Comparison of ENCODE assay signal across 22 cellular contexts in the genomic region with DNA sequence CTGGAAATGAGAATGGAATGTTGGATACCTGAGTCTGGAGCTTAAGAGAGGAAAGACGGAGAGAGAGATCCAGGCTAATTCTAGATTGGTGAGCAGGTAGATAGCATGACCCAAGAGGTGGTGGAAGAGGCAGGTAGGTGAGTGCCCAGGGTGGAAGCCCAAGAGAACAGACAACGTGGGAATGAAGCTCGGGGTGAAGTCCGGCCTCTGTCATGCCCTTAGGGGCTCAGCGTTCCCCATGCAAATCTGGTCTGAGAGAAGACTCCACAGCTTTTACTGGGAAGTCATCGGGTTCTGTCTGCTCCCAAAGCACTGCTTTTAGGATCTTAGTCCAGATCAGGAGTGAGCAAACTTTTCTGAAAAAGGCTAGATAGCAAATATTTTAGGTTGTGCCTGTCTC. TPM values are rescaled to one million over a fixed set of nuclear protein-coding genes. Genes with fewer than 3 reads are reported as not detected.
A peak's percentile ranks its signal among the peaks of the same experiment; 100 is the strongest.
DNase-seq lines count a peak whose midpoint lies in the region; ATAC-seq, FAIRE-seq and TF ChIP-seq lines count a peak whose summit lies in the region.
"Had no signal": no experiment of that assay in that cellular context is flagged by ENCODE, and none has a peak within 500 bp of the region (broad histone marks: within the 10 kb centered on the region; RNA-seq: fewer than 3 reads in every experiment).

No MANE protein-coding gene starts in this region.

- no peaks in the 10 kb centered on the region for H3K27me3 ChIP-seq in Loucy (ENCODE audit: insufficient read depth, low read length, poor library complexity, severe bottlenecking)
- H3K27me3 ChIP-seq in GM12878 (replicated peaks in 1 of 2; ENCODE audit: control insufficient read depth in 2 of 2, insufficient read depth in 2 of 2, low read length in 1 of 2): no peaks in the 10 kb centered on the region
- H3K27me3 ChIP-seq: adrenal gland, MG63, neutrophil, SJCRH30 had no signal

- no peak for DNase-seq in activated T-cell treated with anti-CD3 and anti-CD28 coated beads, Interleukin-2, amount 50 U/mL, for 24 hours
- DNase-seq in activated T-cell treated with anti-CD3 and anti-CD28 coated beads, Interleukin-2, amount 50 U/mL, for 4 hours: no peak
- DNase-seq in GM12878 (ENCODE audit: low read depth, low spot score) (no peak), progenitor cell of endocrine pancreas (ENCODE audit: low spot score, unreplicated experiment) (no peak), SKM-1 treated with dmso at 0.1 percent for 144 hours (lab: John Stamatoyannopoulos, UW; ENCODE audit: unreplicated experiment) (no peak)
- DNase-seq: activated CD4-positive, CD25-positive, alpha-beta regulatory T cell treated with anti-CD3 and anti-CD28 coated beads, Interleukin-2, amount 50 U/mL, for 72 hours; activated T-cell treated with anti-CD3 and anti-CD28 coated beads, Interleukin-2, amount 50 U/mL, for 1 hour; cerebellar nuclear complex; kidney; MG63; NCI-H187; NCI-H446; retina; SJCRH30; stimulated activated naive CD4-positive, alpha-beta T cell had no signal

- H3K4me3 ChIP-seq in Loucy (ENCODE audit: low read length, poor library complexity, severe bottlenecking): peak overlapping the region; percentile 59
- peak overlapping the region; percentile 27 for H3K4me3 ChIP-seq in GM12878
- H3K4me3 ChIP-seq: adrenal gland, MG63, SJCRH30 had no signal

- no peaks in the 10 kb centered on the region for H3K9me3 Mint-ChIP-seq in activated T-cell treated with anti-CD3 and anti-CD28 coated beads, Interleukin-2, amount 50 U/mL, for 24 hours
- no peaks in the 10 kb centered on the region for H3K9me3 Mint-ChIP-seq in activated T-cell treated with anti-CD3 and anti-CD28 coated beads, Interleukin-2, amount 50 U/mL, for 4 hours
- H3K9me3 Mint-ChIP-seq in progenitor cell of endocrine pancreas (ENCODE audit: low read depth): no peaks in the 10 kb centered on the region

- H3K4me1 ChIP-seq in Loucy (ENCODE audit: insufficient read depth, low read length, poor library complexity, severe bottlenecking) (peaks cover 24% of the 10 kb centered on the region), GM12878 (ENCODE audit: control insufficient read depth, insufficient read depth, low read length) (peaks cover 14% of the 10 kb centered on the region)

- TF ChIP-seq RAD21 in GM12878 (IDR thresholded peaks at IDR 0.05; ENCODE audit: insufficient read depth, low read depth, low read length): no peak

- SMC1A ChIA-PET in GM12878 (lab: Charles Lee; ENCODE audit: uncharacterized antibody, unreplicated experiment): interaction anchor here (1.0 to 1.6 kb wide), 4 partner anchors 22 to 77 kb away, joined by 3 to 8 read pairs (median 4); no protein-coding TSS in a partner anchor

- H3K4me2 ChIP-seq in Loucy (ENCODE audit: low read depth, low read length, poor library complexity, severe bottlenecking): peak overlapping the region; percentile 63
- peak overlapping the region; percentile 52 for H3K4me2 ChIP-seq in GM12878 (ENCODE audit: control insufficient read depth, insufficient read depth)

- no peak for TF ChIP-seq POLR2A in GM12878 (IDR thresholded peaks at IDR 0.05; ENCODE audit: low read depth, low read length)

- H3K4me3 Mint-ChIP-seq in activated T-cell treated with anti-CD3 and anti-CD28 coated beads, Interleukin-2, amount 50 U/mL, for 24 hours: no peak overlapping the region
- no peak overlapping the region for H3K4me3 Mint-ChIP-seq in activated T-cell treated with anti-CD3 and anti-CD28 coated beads, Interleukin-2, amount 50 U/mL, for 4 hours
- peak overlapping the region; percentile 3 for H3K4me3 Mint-ChIP-seq in progenitor cell of endocrine pancreas (ENCODE audit: low read depth)

- peaks cover 70% of the 10 kb centered on the region for H3K36me3 Mint-ChIP-seq in activated T-cell treated with anti-CD3 and anti-CD28 coated beads, Interleukin-2, amount 50 U/mL, for 24 hours (ENCODE audit: low read depth)
- H3K36me3 Mint-ChIP-seq in activated T-cell treated with anti-CD3 and anti-CD28 coated beads, Interleukin-2, amount 50 U/mL, for 4 hours (ENCODE audit: insufficient read depth): peaks cover 35% of the 10 kb centered on the region
- H3K36me3 Mint-ChIP-seq in progenitor cell of endocrine pancreas (ENCODE audit: insufficient read depth): peaks cover 19% of the 10 kb centered on the region

- no peak for FAIRE-seq in GM12878 (lab: Jason Lieb, UNC)
- FAIRE-seq: kidney had no signal

- no peak overlapping the region for H3K27ac ChIP-seq in GM12878 (ENCODE audit: control insufficient read depth, insufficient read depth)
- H3K27ac ChIP-seq: adrenal gland, neutrophil, SJCRH30 had no signal

- TSS peak; percentile 38 for BruUV-seq in GM12878 (replicated peaks; lab: Mats Ljungman, UMichigan)

- in situ Hi-C loops in GM12878 (cut with MboI): loop anchor here (5.0 kb wide), 1 partner anchor 77 kb away; no protein-coding TSS in a partner anchor

- POLR2A ChIA-PET in GM12878 (lab: Charles Lee): interaction anchor here (1.0 to 2.3 kb wide), 6 partner anchors 8 to 93 kb away, joined by 3 to 11 read pairs (median 3); partner anchors contain the start of gene ATP5F1E

- TF ChIP-seq EP300 in GM12878 (IDR thresholded peaks at IDR 0.05; ENCODE audit: borderline replicate concordance in 1 of 2, control insufficient read depth in 1 of 2, low read depth in 2 of 2, low read length in 2 of 2): no peak

- H3K27me3 Mint-ChIP-seq in activated T-cell treated with anti-CD3 and anti-CD28 coated beads, Interleukin-2, amount 50 U/mL, for 24 hours: no peaks in the 10 kb centered on the region
- no peaks in the 10 kb centered on the region for H3K27me3 Mint-ChIP-seq in activated T-cell treated with anti-CD3 and anti-CD28 coated beads, Interleukin-2, amount 50 U/mL, for 4 hours (ENCODE audit: low read depth)
- no peaks in the 10 kb centered on the region for H3K27me3 Mint-ChIP-seq in progenitor cell of endocrine pancreas

- H3K4me1 Mint-ChIP-seq in activated T-cell treated with anti-CD3 and anti-CD28 coated beads, Interleukin-2, amount 50 U/mL, for 24 hours (ENCODE audit: low read depth): peaks cover 51% of the 10 kb centered on the region
- peaks cover 40% of the 10 kb centered on the region for H3K4me1 Mint-ChIP-seq in activated T-cell treated with anti-CD3 and anti-CD28 coated beads, Interleukin-2, amount 50 U/mL, for 4 hours (ENCODE audit: low read depth)
- H3K4me1 Mint-ChIP-seq in progenitor cell of endocrine pancreas (ENCODE audit: low read depth): peaks cover 35% of the 10 kb centered on the region

- H3K9ac ChIP-seq in Loucy (ENCODE audit: low read depth, low read length, poor library complexity, severe bottlenecking) (peak overlapping the region; percentile 14), GM12878 (ENCODE audit: control insufficient read depth, insufficient read depth, low read length) (no peak overlapping the region)

- intact Hi-C loops in GM12878 (cut with micrococcal nuclease; ENCODE audit: unreplicated experiment): loop anchor here (2.0 to 10.0 kb wide), 4 partner anchors 20 to 330 kb away; partner anchors contain the start of genes ATP5F1E and STX16

- H4K20me1 ChIP-seq in Loucy (ENCODE audit: insufficient read depth, low read length, poor library complexity, severe bottlenecking): peaks cover 23% of the 10 kb centered on the region
- no peaks in the 10 kb centered on the region for H4K20me1 ChIP-seq in GM12878 (ENCODE audit: control insufficient read depth, insufficient read depth)

- peak overlapping the region; percentile 50 for H3K27ac Mint-ChIP-seq in activated T-cell treated with anti-CD3 and anti-CD28 coated beads, Interleukin-2, amount 50 U/mL, for 24 hours
- H3K27ac Mint-ChIP-seq in progenitor cell of endocrine pancreas: no peak overlapping the region

- H3K36me3 ChIP-seq in Loucy (ENCODE audit: insufficient read depth, low read length) (peaks cover 32% of the 10 kb centered on the region; the same call in 1 of the 2 replicates), GM12878 (ENCODE audit: control insufficient read depth in 2 of 2, insufficient read depth in 2 of 2, low read length in 1 of 2) (peaks cover 14 to 23% of the 10 kb centered on the region in 2 experiments)

- CTCF ChIA-PET in GM12878 (lab: Yijun Ruan, JAX): interaction anchor here (0.6 kb wide), 1 partner anchor 254 kb away, joined by 3 read pairs; no protein-coding TSS in a partner anchor

- no peak for TF ChIP-seq CTCF in Loucy (conservative IDR thresholded peaks at IDR 0.05; ENCODE audit: low read length)
- TF ChIP-seq CTCF in GM12878 (IDR thresholded peaks at IDR 0.05 in 2 of 3, conservative IDR thresholded peaks at IDR 0.05 in 1 of 3; ENCODE audit: control insufficient read depth in 2 of 3, extremely low read depth in 1 of 3, insufficient read depth in 1 of 3, low read depth in 3 of 3, low read length in 3 of 3): no peak
- no peak for TF ChIP-seq CTCF in progenitor cell of endocrine pancreas (IDR thresholded peaks at IDR 0.05; ENCODE audit: unreplicated experiment)

- H3F3A ChIP-seq in Loucy (ENCODE audit: low read depth): no peaks in the 10 kb centered on the region

- ATAC-seq in activated T-cell treated with anti-CD3 and anti-CD28 coated beads, Interleukin-2, amount 50 U/mL, for 4 hours: no peak
- ATAC-seq in GM12878 (no peak), HG02973 (IDR thresholded peaks at IDR 0.05; ENCODE audit: unreplicated experiment) (no peak), GM19328 (IDR thresholded peaks at IDR 0.05; ENCODE audit: unreplicated experiment) (no peak)

- H2AFZ ChIP-seq in Loucy (ENCODE audit: low read length): no peak overlapping the region
- no peak overlapping the region for H2AFZ ChIP-seq in GM12878 (ENCODE audit: control insufficient read depth, low read depth, low read length)

- no peaks in the 10 kb centered on the region for H3K9me2 ChIP-seq in Loucy (replicated peaks; ENCODE audit: low read depth, low read length)

- H3K79me2 ChIP-seq in Loucy (ENCODE audit: insufficient read depth, low read length) (peaks cover 58% of the 10 kb centered on the region), GM12878 (ENCODE audit: control insufficient read depth, insufficient read depth, low read length) (peaks cover 49% of the 10 kb centered on the region)

- 94% methylated on average over 6 of the region's 6 CpGs for WGBS in GM12878 (ENCODE audit: insufficient coverage, insufficient replicate concordance, low lambda C conversion rate, missing lambda C conversion rate)

- RAD21 ChIA-PET in GM12878 (lab: Charles Lee; ENCODE audit: unreplicated experiment): no interaction called here

- no peaks in the 10 kb centered on the region for H3K9me3 ChIP-seq in Loucy (ENCODE audit: insufficient read depth, low read depth, low read length)
- no peaks in the 10 kb centered on the region for H3K9me3 ChIP-seq in GM12878 (replicated peaks; ENCODE audit: control insufficient read depth, insufficient read depth, low read length)
- H3K9me3 ChIP-seq: adrenal gland, MG63, neutrophil, SJCRH30 had no signal

RNA-seq across cellular contexts. Expression of gene NELFCD, which starts 3.6 kb away (rescaled TPM):
- 100 to 1,000 TPM; 119 to 146 (median 128) TPM for total RNA-seq in activated T-cell treated with anti-CD3 and anti-CD28 coated beads, Interleukin-2, amount 50 U/mL, for 4 hours
- 125 and 129 TPM in 2 replicates for total RNA-seq in GM12878 (2013; cell fraction: nucleolus; rRNA removed)
- 68.7 and 74.9 TPM in 2 replicates for total RNA-seq in GM12878 (2014; rRNA removed)
- 46.3 and 54.3 TPM in 2 replicates for total RNA-seq in GM12878 (2014; rRNA removed; fragmentation: Illumina TruSeq; extraction: Trizol)
- total RNA-seq in GM12878 (2021): 68.9 and 82.1 TPM in 2 replicates
- polyA plus RNA-seq in GM12878 (2011; ENCODE audit: low read depth): 51.2 TPM
- 76.5 and 86.8 TPM in 2 replicates for polyA plus RNA-seq in GM12878 (2011; rRNA removed)
- polyA plus RNA-seq in GM12878 (2011; cell fraction: cytosol; rRNA removed): 82.9 and 107 TPM in 2 replicates
- 243 and 253 TPM in 2 replicates for polyA plus RNA-seq in GM12878 (2011; cell fraction: nucleus; rRNA removed)
- polyA plus RNA-seq in GM12878 (2012): 61.0 and 61.7 TPM in 2 replicates
- 83.4 and 89.7 TPM in 2 replicates for polyA plus RNA-seq in GM12878 (2014; fragmentation: Illumina TruSeq; extraction: Trizol)
- 10 to 100 TPM in 1 of 2 experiments, 1 to 10 TPM in 1; 8.9 to 16.7 TPM for polyA plus RNA-seq in GM12878 (2014; fragmentation: Nextera tagmentation; extraction: Ambion mirVana)
- polyA plus RNA-seq in GM12878 (2014; rRNA removed): 79.8 and 83.6 TPM in 2 replicates
- 100 to 1,000 TPM; 107 to 109 TPM for polyA plus RNA-seq in GM12878 (2016; fragmentation: Nextera tagmentation; extraction: Ambion mirVana)
- 75.0 and 95.0 TPM in 2 replicates for polyA minus RNA-seq in GM12878 (2011; rRNA and poly(A)+ RNA removed)
- 24.3 and 31.0 TPM in 2 replicates for polyA minus RNA-seq in GM12878 (2011; cell fraction: cytosol; rRNA and poly(A)+ RNA removed)
- polyA minus RNA-seq in GM12878 (2011; cell fraction: nucleus; rRNA and poly(A)+ RNA removed): 48.0 and 73.1 TPM in 2 replicates
- total RNA-seq in progenitor cell of endocrine pancreas: 116 and 122 TPM in 2 replicates

RNA-seq across cellular contexts. Expression of gene CTSZ, which starts 22.4 kb away (rescaled TPM):
- 10 to 100 TPM; 18.7 to 27.9 (median 20.0) TPM for total RNA-seq in activated T-cell treated with anti-CD3 and anti-CD28 coated beads, Interleukin-2, amount 50 U/mL, for 4 hours
- 99.1 and 102 TPM in 2 replicates for total RNA-seq in GM12878 (2013; cell fraction: nucleolus; rRNA removed)
- total RNA-seq in GM12878 (2014; rRNA removed) (110 and 139 TPM in 2 replicates), GM12878 (2014; rRNA removed; fragmentation: Illumina TruSeq; extraction: Trizol) (177 and 192 TPM in 2 replicates), GM12878 (2021) (225 and 233 TPM in 2 replicates), progenitor cell of endocrine pancreas (61.4 and 65.6 TPM in 2 replicates)
- 150 TPM for polyA plus RNA-seq in GM12878 (2011; ENCODE audit: low read depth)
- polyA plus RNA-seq in GM12878 (2011; rRNA removed) (92.8 and 169 TPM in 2 replicates), GM12878 (2014; fragmentation: Illumina TruSeq; extraction: Trizol) (301 and 321 TPM in 2 replicates), GM12878 (2014; fragmentation: Nextera tagmentation; extraction: Ambion mirVana) (10 to 100 TPM in 1 of 2 experiments, 1 to 10 TPM in 1; 6.0 to 14.0 TPM), GM12878 (2014; rRNA removed) (215 and 256 TPM in 2 replicates), GM12878 (2016; fragmentation: Nextera tagmentation; extraction: Ambion mirVana) (10 to 100 TPM in 1 of 2 experiments, 1 to 10 TPM in 1; 8.0 to 11.8 TPM)
- 156 and 185 TPM in 2 replicates for polyA plus RNA-seq in GM12878 (2011; cell fraction: cytosol; rRNA removed)
- 103 and 127 TPM in 2 replicates for polyA plus RNA-seq in GM12878 (2011; cell fraction: nucleus; rRNA removed)
- polyA plus RNA-seq in GM12878 (2012): 163 and 223 TPM in 2 replicates
- 135 TPM in 2 replicates for polyA minus RNA-seq in GM12878 (2011; rRNA and poly(A)+ RNA removed)
- 45.5 and 58.7 TPM in 2 replicates for polyA minus RNA-seq in GM12878 (2011; cell fraction: cytosol; rRNA and poly(A)+ RNA removed)
- polyA minus RNA-seq in GM12878 (2011; cell fraction: nucleus; rRNA and poly(A)+ RNA removed): 34.0 and 64.2 TPM in 2 replicates
- total RNA-seq: SJCRH30 had no signal

RNA-seq across cellular contexts. Expression of gene TUBB1, which starts 34.5 kb away (rescaled TPM):
- total RNA-seq in activated T-cell treated with anti-CD3 and anti-CD28 coated beads, Interleukin-2, amount 50 U/mL, for 4 hours: not detected
- total RNA-seq in GM12878 (2013; cell fraction: nucleolus; rRNA removed): not detected in 2 replicates
- total RNA-seq in GM12878 (2014; rRNA removed): 0.06 and 0.11 TPM in 2 replicates
- total RNA-seq in GM12878 (2014; rRNA removed; fragmentation: Illumina TruSeq; extraction: Trizol): 0.04 TPM in 1 of 2 replicates, not detected in the other
- not detected in 2 replicates for total RNA-seq in GM12878 (2021)
- 0.24 TPM for polyA plus RNA-seq in GM12878 (2011; ENCODE audit: low read depth)
- 0.03 and 0.07 TPM in 2 replicates for polyA plus RNA-seq in GM12878 (2011; rRNA removed)
- 0.03 TPM in 1 of 2 replicates, not detected in the other for polyA plus RNA-seq in GM12878 (2011; cell fraction: cytosol; rRNA removed)
- 0.07 and 0.10 TPM in 2 replicates for polyA plus RNA-seq in GM12878 (2011; cell fraction: nucleus; rRNA removed)
- 0.21 and 0.34 TPM in 2 replicates for polyA plus RNA-seq in GM12878 (2012)
- 0.04 TPM in 1 of 2 replicates, not detected in the other for polyA plus RNA-seq in GM12878 (2014; fragmentation: Illumina TruSeq; extraction: Trizol)
- under 1 TPM in 1 of 2 experiments, not detected in 1; 0.02 TPM for polyA plus RNA-seq in GM12878 (2014; fragmentation: Nextera tagmentation; extraction: Ambion mirVana)
- polyA plus RNA-seq in GM12878 (2014; rRNA removed): 0.05 TPM in 1 of 2 replicates, not detected in the other
- under 1 TPM; 0.13 to 0.20 TPM for polyA plus RNA-seq in GM12878 (2016; fragmentation: Nextera tagmentation; extraction: Ambion mirVana)
- not detected in 2 replicates for polyA minus RNA-seq in GM12878 (2011; rRNA and poly(A)+ RNA removed)
- not detected in 2 replicates for polyA minus RNA-seq in GM12878 (2011; cell fraction: cytosol; rRNA and poly(A)+ RNA removed)
- 0.12 TPM in 1 of 2 replicates, not detected in the other for polyA minus RNA-seq in GM12878 (2011; cell fraction: nucleus; rRNA and poly(A)+ RNA removed)
- total RNA-seq in progenitor cell of endocrine pancreas: 0.16 and 0.19 TPM in 2 replicates
- total RNA-seq: A673, kidney, SJCRH30, ureter had no signal

RNA-seq across cellular contexts. Expression of gene ATP5F1E, which starts 47.4 kb away (rescaled TPM):
- 10 to 100 TPM; 86.1 to 99.3 (median 95.0) TPM for total RNA-seq in activated T-cell treated with anti-CD3 and anti-CD28 coated beads, Interleukin-2, amount 50 U/mL, for 4 hours
- total RNA-seq in GM12878 (2013; cell fraction: nucleolus; rRNA removed): 45.3 and 50.2 TPM in 2 replicates
- total RNA-seq in GM12878 (2014; rRNA removed) (49.0 and 61.6 TPM in 2 replicates), GM12878 (2014; rRNA removed; fragmentation: Illumina TruSeq; extraction: Trizol) (96.3 and 96.9 TPM in 2 replicates), GM12878 (2021) (96.4 and 107 TPM in 2 replicates), progenitor cell of endocrine pancreas (55.9 and 69.7 TPM in 2 replicates)
- polyA plus RNA-seq in GM12878 (2011; ENCODE audit: low read depth): 5.8 TPM
- polyA plus RNA-seq in GM12878 (2011; rRNA removed) (137 and 138 TPM in 2 replicates), GM12878 (2014; fragmentation: Illumina TruSeq; extraction: Trizol) (35.2 and 53.1 TPM in 2 replicates), GM12878 (2014; fragmentation: Nextera tagmentation; extraction: Ambion mirVana) (100 to 1,000 TPM; 169 to 219 TPM), GM12878 (2014; rRNA removed) (79.8 and 89.2 TPM in 2 replicates), GM12878 (2016; fragmentation: Nextera tagmentation; extraction: Ambion mirVana) (100 to 1,000 TPM; 391 to 407 TPM)
- 34.9 and 35.0 TPM in 2 replicates for polyA plus RNA-seq in GM12878 (2011; cell fraction: cytosol; rRNA removed)
- polyA plus RNA-seq in GM12878 (2011; cell fraction: nucleus; rRNA removed): 24.3 and 27.8 TPM in 2 replicates
- polyA plus RNA-seq in GM12878 (2012): 86.3 and 113 TPM in 2 replicates
- 12.8 and 20.0 TPM in 2 replicates for polyA minus RNA-seq in GM12878 (2011; rRNA and poly(A)+ RNA removed)
- 15.2 and 16.2 TPM in 2 replicates for polyA minus RNA-seq in GM12878 (2011; cell fraction: cytosol; rRNA and poly(A)+ RNA removed)
- 38.1 and 48.9 TPM in 2 replicates for polyA minus RNA-seq in GM12878 (2011; cell fraction: nucleus; rRNA and poly(A)+ RNA removed)

RNA-seq across cellular contexts. Expression of gene PRELID3B, which starts 57.9 kb away (rescaled TPM):
- 100 to 1,000 TPM; 147 to 174 (median 160) TPM for total RNA-seq in activated T-cell treated with anti-CD3 and anti-CD28 coated beads, Interleukin-2, amount 50 U/mL, for 4 hours
- total RNA-seq in GM12878 (2013; cell fraction: nucleolus; rRNA removed): 36.3 and 39.0 TPM in 2 replicates
- total RNA-seq in GM12878 (2014; rRNA removed): 123 and 138 TPM in 2 replicates
- total RNA-seq in GM12878 (2014; rRNA removed; fragmentation: Illumina TruSeq; extraction: Trizol): 119 and 125 TPM in 2 replicates
- total RNA-seq in GM12878 (2021): 86.1 and 96.0 TPM in 2 replicates
- 39.7 TPM for polyA plus RNA-seq in GM12878 (2011; ENCODE audit: low read depth)
- polyA plus RNA-seq in GM12878 (2011; rRNA removed): 114 and 159 TPM in 2 replicates
- 40.6 and 42.3 TPM in 2 replicates for polyA plus RNA-seq in GM12878 (2011; cell fraction: cytosol; rRNA removed)
- 45.3 and 58.8 TPM in 2 replicates for polyA plus RNA-seq in GM12878 (2011; cell fraction: nucleus; rRNA removed)
- 61.1 and 67.2 TPM in 2 replicates for polyA plus RNA-seq in GM12878 (2012)
- 98.8 and 123 TPM in 2 replicates for polyA plus RNA-seq in GM12878 (2014; fragmentation: Illumina TruSeq; extraction: Trizol)
- polyA plus RNA-seq in GM12878 (2014; fragmentation: Nextera tagmentation; extraction: Ambion mirVana): 100 to 1,000 TPM; 130 to 151 TPM
- polyA plus RNA-seq in GM12878 (2014; rRNA removed): 72.5 and 73.9 TPM in 2 replicates
- 100 to 1,000 TPM; 141 to 146 TPM for polyA plus RNA-seq in GM12878 (2016; fragmentation: Nextera tagmentation; extraction: Ambion mirVana)
- 88.3 and 110 TPM in 2 replicates for polyA minus RNA-seq in GM12878 (2011; rRNA and poly(A)+ RNA removed)
- polyA minus RNA-seq in GM12878 (2011; cell fraction: cytosol; rRNA and poly(A)+ RNA removed): 68.4 and 76.6 TPM in 2 replicates
- 32.2 and 42.4 TPM in 2 replicates for polyA minus RNA-seq in GM12878 (2011; cell fraction: nucleus; rRNA and poly(A)+ RNA removed)
- 50.1 and 52.8 TPM in 2 replicates for total RNA-seq in progenitor cell of endocrine pancreas
